8 cellular contexts compared by ENCODE assay signal in genomic region chr19:52745924-52746323, GRCh38. TPM values are rescaled to one million over a fixed set of nuclear protein-coding genes. Genes with fewer than 3 reads are reported as not detected.
DNase-seq lines count a peak whose midpoint lies in the region; TF ChIP-seq lines count a peak whose summit lies in the region.
"Not testable (repeated sequence)": the region's sequence is repeated elsewhere in the genome, so short reads cannot be mapped to it uniquely, and the experiment has no call there.

No MANE protein-coding gene starts in this region.

- H3K27me3 ChIP-seq in osteoblast (ENCODE audit: insufficient read depth, low read length), result not testable (repeated sequence)

- H3K27me3 Mint-ChIP-seq in activated naive CD4-positive, alpha-beta T cell treated with anti-CD3 and anti-CD28 coated beads for 36 hours (ENCODE audit: low read depth), result not testable (repeated sequence)

- H3K9me3 ChIP-seq in osteoblast (ENCODE audit: low read depth, low read length), result not testable (repeated sequence)

- peak; percentile 8 for DNase-seq in A172 (ENCODE audit: low spot score)
- DNase-seq in DMS53 (lab: John Stamatoyannopoulos, UW), result peak; percentile 93
- DNase-seq in NCI-H1092 treated with DMSO at 0.1 percent for 48 hours (lab: John Stamatoyannopoulos, UW), result peak; percentile 27
- peak; percentile 29 to 37 for DNase-seq in NCI-H1930 (lab: John Stamatoyannopoulos, UW)
- DNase-seq in NCI-H774 (lab: John Stamatoyannopoulos, UW), result peak; percentile 74
- DNase-seq in activated naive CD4-positive, alpha-beta T cell treated with anti-CD3 and anti-CD28 coated beads for 36 hours, result peak; percentile 10
- peak; percentile 13 for DNase-seq in fibroblast of peridontal ligament (ENCODE audit: extremely low read depth)
- DNase-seq in osteoblast (ENCODE audit: insufficient read length, low spot score, missing footprints), result peak; percentile 19

- H4K20me1 ChIP-seq in osteoblast (ENCODE audit: insufficient read depth, low read length), result not testable (repeated sequence)

- H2AFZ ChIP-seq in osteoblast (ENCODE audit: low read length), result not testable (repeated sequence)

- not testable (repeated sequence) for H3K4me1 ChIP-seq in osteoblast (ENCODE audit: insufficient read depth, low read length)

- H3K4me2 ChIP-seq in osteoblast (ENCODE audit: insufficient read depth, low read length), result not testable (repeated sequence)

- H3K4me1 Mint-ChIP-seq in activated naive CD4-positive, alpha-beta T cell treated with anti-CD3 and anti-CD28 coated beads for 36 hours (ENCODE audit: low read depth), result peaks cover 14% of the 10 kb centered on the region

- H3K27ac Mint-ChIP-seq in activated naive CD4-positive, alpha-beta T cell treated with anti-CD3 and anti-CD28 coated beads for 36 hours, result not testable (repeated sequence)

- intact Hi-C loops in activated naive CD4-positive, alpha-beta T cell treated with anti-CD3 and anti-CD28 coated beads for 36 hours (cut with micrococcal nuclease), result not testable (repeated sequence)

- H3K36me3 Mint-ChIP-seq in activated naive CD4-positive, alpha-beta T cell treated with anti-CD3 and anti-CD28 coated beads for 36 hours (ENCODE audit: low read depth), result not testable (repeated sequence)

- H3K9me3 Mint-ChIP-seq in activated naive CD4-positive, alpha-beta T cell treated with anti-CD3 and anti-CD28 coated beads for 36 hours, result not testable (repeated sequence)

- not testable (repeated sequence) for H3K27ac ChIP-seq in osteoblast (ENCODE audit: low read depth, low read length)

- H3K4me3 Mint-ChIP-seq in activated naive CD4-positive, alpha-beta T cell treated with anti-CD3 and anti-CD28 coated beads for 36 hours, result not testable (repeated sequence)

- H3K36me3 ChIP-seq in osteoblast (ENCODE audit: insufficient read depth, low read length), result not testable (repeated sequence)

- CTCF ChIA-PET in activated naive CD4-positive, alpha-beta T cell treated with anti-CD3 and anti-CD28 coated beads for 36 hours (lab: Charles Lee), result interaction anchor here (0.6 kb wide), 1 partner anchor 136 kb away, joined by 6 read pairs; no protein-coding TSS in a partner anchor

- not testable (repeated sequence) for TF ChIP-seq CTCF in osteoblast (IDR thresholded peaks at IDR 0.05; ENCODE audit: extremely low read depth, low read depth, low read length)

- H3K4me3 ChIP-seq in osteoblast (ENCODE audit: insufficient read depth, low read length), result not testable (repeated sequence)

- not testable (repeated sequence) for H3K79me2 ChIP-seq in osteoblast (ENCODE audit: insufficient read depth, low read length)

RNA-seq across cellular contexts. Expression of gene ZNF611, which starts 11.1 kb away (rescaled TPM):
- total RNA-seq in A172 (2014; rRNA removed; shearing (Covaris generic)), result 9.7 and 11.7 TPM in 2 replicates
- total RNA-seq in activated naive CD4-positive, alpha-beta T cell treated with anti-CD3 and anti-CD28 coated beads for 36 hours, result 10 to 100 TPM; 10.4 to 12.1 TPM
- 10.5 and 15.3 TPM in 2 replicates for total RNA-seq in osteoblast

RNA-seq across cellular contexts. Expression of gene ZNF600, which starts 40.7 kb away (rescaled TPM):
- 0.12 TPM in 1 of 2 replicates, not detected in the other for total RNA-seq in A172 (2014; rRNA removed; shearing (Covaris generic))
- total RNA-seq in activated naive CD4-positive, alpha-beta T cell treated with anti-CD3 and anti-CD28 coated beads for 36 hours, result 1 to 10 TPM; 4.8 to 4.9 TPM
- 8.5 and 9.8 TPM in 2 replicates for total RNA-seq in osteoblast

Comparison
In these comparisons a context has a peak if more than half of its experiments do, and no peak if none do; other contexts are left out.
1. DNase-seq: peak in every context shown above with its lines; median percentile 93 in DMS53; 74 in NCI-H774; 33 in NCI-H1930; 27 in NCI-H1092 treated with DMSO at 0.1 percent for 48 hours; 19 in osteoblast; 13 in fibroblast of peridontal ligament; 10 in activated naive CD4-positive, alpha-beta T cell treated with anti-CD3 and anti-CD28 coated beads for 36 hours; 8 in A172.